ENCODE assay signal across 14 cellular contexts in the genomic region with DNA sequence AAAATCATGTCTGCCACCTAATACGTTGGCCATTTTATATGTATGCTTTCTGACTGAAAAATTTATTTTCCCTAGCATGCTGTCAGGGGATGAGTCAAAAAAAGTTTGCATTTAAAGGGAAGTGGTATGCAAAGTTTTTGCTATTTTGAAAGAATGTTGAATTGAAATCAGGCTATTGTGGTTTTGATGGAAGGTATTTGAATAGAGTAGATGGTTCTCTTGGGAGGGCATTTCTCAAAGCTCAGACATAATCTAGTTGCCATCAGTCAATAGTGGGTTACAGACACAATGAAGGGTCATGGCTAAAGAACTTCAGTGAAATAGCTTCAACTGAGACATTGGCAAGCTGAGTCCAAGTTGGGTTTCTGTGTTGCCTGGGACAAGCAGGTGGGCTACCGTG.
DNase-seq lines count a peak whose midpoint lies in the region; ATAC-seq, FAIRE-seq and TF ChIP-seq lines count a peak whose summit lies in the region.
"Had no signal": no experiment of that assay in that cellular context is flagged by ENCODE, and none has a peak within 500 bp of the region (broad histone marks: within the 10 kb centered on the region; RNA-seq: fewer than 3 reads in every experiment).

No MANE protein-coding gene starts in this region.

- H3K27ac ChIP-seq in SJSA1, result peak overlapping the region; percentile 38
- no peak overlapping the region for H3K27ac ChIP-seq in aorta (ENCODE audit: low read depth in 1 of 2, low read length in 2 of 2)
- H3K27ac ChIP-seq: breast epithelium, right lobe of liver, SJCRH30 had no signal

- H3K4me1 ChIP-seq in SJSA1 (replicated peaks) (peaks cover 49% of the 10 kb centered on the region), aorta (ENCODE audit: control insufficient read depth in 1 of 2, insufficient read depth in 2 of 2, low read length in 2 of 2) (no peaks in the 10 kb centered on the region)
- H3K4me1 ChIP-seq: breast epithelium, right lobe of liver, SJCRH30 had no signal

- 82 to 88% methylated on average over 2 of the region's 2 CpGs for WGBS in aorta, 2 donors

- ATAC-seq in GM18498 (IDR thresholded peaks at IDR 0.05; ENCODE audit: unreplicated experiment) (peak; percentile 90), GM21360 (IDR thresholded peaks at IDR 0.05; ENCODE audit: unreplicated experiment) (peak; percentile 89), HG03060 (IDR thresholded peaks at IDR 0.05; ENCODE audit: low read depth, unreplicated experiment) (peak; percentile 93), aorta (ENCODE audit: low FRiP score) (no peak)
- ATAC-seq: activated CD8-positive, alpha-beta T cell treated with anti-CD3 and anti-CD28 coated beads, Interleukin-2, amount 10 ng/mL, durations not matched to agents 7 days and 5 days; right lobe of liver had no signal

- intact Hi-C loops in aorta (cut with DNase I), result no loop called here

- H3K9me3 ChIP-seq in SJSA1 (replicated peaks) (no peaks in the 10 kb centered on the region), aorta (ENCODE audit: control insufficient read depth, low read length) (no peaks in the 10 kb centered on the region)
- H3K9me3 ChIP-seq: breast epithelium, right lobe of liver, SJCRH30 had no signal

- H3K4me3 ChIP-seq in SJSA1, result no peak overlapping the region
- H3K4me3 ChIP-seq in aorta (ENCODE audit: low read length in 2 of 2), result no peak overlapping the region
- H3K4me3 ChIP-seq: breast epithelium, right lobe of liver, SJCRH30 had no signal

- H3K27me3 ChIP-seq in SJSA1 (replicated peaks), result no peaks in the 10 kb centered on the region
- H3K27me3 ChIP-seq in aorta (ENCODE audit: control insufficient read depth in 1 of 2, insufficient read depth in 2 of 2, low read length in 1 of 2), result no peaks in the 10 kb centered on the region
- H3K27me3 ChIP-seq: breast epithelium, right lobe of liver, SJCRH30 had no signal

- no peak for TF ChIP-seq POLR2A in H54 (IDR thresholded peaks at IDR 0.05; ENCODE audit: low read depth, low read length)

- FAIRE-seq in H54 (lab: Jason Lieb, UNC), result no peak

- peak in 1 of 2 experiments; percentile 77 for DNase-seq in SJSA1 (ENCODE audit: low read depth in 1 of 2, low spot score in 2 of 2)
- no peak for DNase-seq in NCI-H774 (lab: John Stamatoyannopoulos, UW)
- DNase-seq in stimulated activated CD4-positive, alpha-beta T cell treated with anti-CD3 and anti-CD28 coated beads, Interleukin-12 subunit alpha, Interleukin-12 subunit beta, amount 100 ng/mL, for 4 hours, result no peak
- DNase-seq in aorta, result no peak
- no peak for DNase-seq in H54 (ENCODE audit: insufficient read length, low spot score)
- DNase-seq: activated CD8-positive, alpha-beta T cell treated with anti-CD3 and anti-CD28 coated beads, Interleukin-2, amount 10 ng/mL, durations not matched to agents 7 days and 5 days; HFFc6; NCI-H1436; right lobe of liver; SJCRH30 had no signal

- H3K36me3 ChIP-seq in SJSA1, result no peaks in the 10 kb centered on the region
- no peaks in the 10 kb centered on the region for H3K36me3 ChIP-seq in aorta (ENCODE audit: control insufficient read depth in 1 of 2, insufficient read depth in 2 of 2, low read length in 1 of 2)
- H3K36me3 ChIP-seq: breast epithelium, SJCRH30 had no signal
